In the genomic region with DNA sequence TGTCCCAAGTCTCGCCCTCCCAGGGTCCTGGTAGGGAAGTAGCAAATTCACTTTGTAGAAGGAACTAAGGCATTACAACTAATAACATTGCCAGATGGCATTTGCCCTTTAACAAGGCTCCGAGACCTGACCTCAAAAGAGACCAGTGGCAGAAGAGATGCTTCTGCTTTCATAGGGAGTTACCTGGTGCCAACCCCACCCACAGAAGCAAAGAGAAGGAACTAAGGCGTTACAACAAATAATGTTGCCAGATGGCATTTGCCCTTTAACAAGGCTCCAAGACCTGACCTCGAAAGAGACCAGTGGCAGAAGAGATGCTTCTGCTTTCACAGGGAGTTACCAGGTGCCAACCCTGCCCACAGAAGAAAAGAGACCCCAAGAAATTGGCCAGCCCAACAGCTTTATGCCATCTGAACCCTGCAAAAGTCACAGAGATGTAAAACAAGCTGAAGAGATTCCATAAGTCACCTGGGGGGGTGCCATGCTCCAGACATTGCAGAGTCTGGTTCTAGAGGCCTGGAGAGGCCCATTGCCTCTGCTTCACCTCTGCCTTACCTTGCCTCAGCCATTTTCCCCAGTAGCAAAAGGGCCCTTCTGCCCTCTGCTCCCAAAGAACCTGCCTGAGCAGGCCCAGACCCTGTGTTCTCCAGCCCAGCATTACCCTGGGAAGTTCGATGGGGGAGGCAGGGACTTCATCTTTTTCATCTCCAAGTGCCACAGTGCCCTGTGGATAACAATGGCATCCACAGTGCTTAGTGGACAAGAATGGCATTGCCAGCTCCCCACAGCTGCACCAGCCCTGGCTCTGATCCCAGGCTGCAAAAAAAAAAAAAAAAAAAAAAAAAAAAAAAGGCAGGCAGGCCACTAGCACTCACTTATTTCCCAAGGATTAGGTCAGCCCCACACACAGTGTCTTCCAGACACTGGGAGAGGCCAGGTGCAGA, we compare ENCODE assay signal across 14 cellular contexts.
DNase-seq lines count a peak whose midpoint lies in the region; ATAC-seq and TF ChIP-seq lines count a peak whose summit lies in the region.
"Had no signal": no experiment of that assay in that cellular context is flagged by ENCODE, and none has a peak within 500 bp of the region (broad histone marks: within the 10 kb centered on the region; RNA-seq: fewer than 3 reads in every experiment).

No MANE protein-coding gene starts in this region.

- H3K79me2 ChIP-seq in mammary epithelial cell (ENCODE audit: insufficient read depth, low read length): no peaks in the 10 kb centered on the region

- no peaks in the 10 kb centered on the region for H3K36me3 ChIP-seq in mammary epithelial cell (ENCODE audit: insufficient read depth, low read length)

- H3K27me3 ChIP-seq in mammary epithelial cell (ENCODE audit: insufficient read depth, low read length): no peaks in the 10 kb centered on the region

- H3K4me1 ChIP-seq in mammary epithelial cell (ENCODE audit: insufficient read depth, low read length): no peaks in the 10 kb centered on the region

- ATAC-seq in GM19023 (IDR thresholded peaks at IDR 0.05; ENCODE audit: unreplicated experiment): no peak
- ATAC-seq in HG02763 (IDR thresholded peaks at IDR 0.05; ENCODE audit: unreplicated experiment): no peak
- ATAC-seq: stimulated activated naive CD8-positive, alpha-beta T cell treated with anti-CD3 and anti-CD28 coated beads, Interleukin-15, amount 100 ng/mL, for 72 hours had no signal

- no peak overlapping the region for H3K4me2 ChIP-seq in mammary epithelial cell (ENCODE audit: insufficient read depth, low read depth, low read length)

- CTCF ChIA-PET in mammary epithelial cell (lab: Charles Lee; ENCODE audit: low non-redundant PET): no interaction called here

- H3K9me3 ChIP-seq in mammary epithelial cell (replicated peaks; ENCODE audit: insufficient read depth, low read length): no peaks in the 10 kb centered on the region

- no peak overlapping the region for H3K27ac ChIP-seq in mammary epithelial cell (ENCODE audit: insufficient read depth, low read depth, low read length)

- 40% methylated on average over 4 of the region's 5 CpGs for WGBS in mammary epithelial cell (ENCODE audit: low coverage, missing lambda C conversion rate)

- intact Hi-C loops in mammary epithelial cell (cut with micrococcal nuclease): no loop called here

- H2AFZ ChIP-seq in mammary epithelial cell (ENCODE audit: low read depth, low read length): no peak overlapping the region

- in situ Hi-C loops in mammary epithelial cell (cut with MboI; ENCODE audit: low sequenced_read_pairs in 2 of 2): no loop called here

- H4K20me1 ChIP-seq in mammary epithelial cell (ENCODE audit: insufficient read depth, low read length): no peaks in the 10 kb centered on the region

- H3K4me3 ChIP-seq in AG09309 (ENCODE audit: control insufficient read depth, low read depth, low read length) (no peak overlapping the region), LNCaP clone FGC (ENCODE audit: low read depth, low read length) (no peak overlapping the region), mammary epithelial cell (replicated peaks in 1 of 3; ENCODE audit: insufficient read depth in 1 of 3, low read depth in 2 of 3, low read length in 3 of 3) (no peak overlapping the region)

- H3K9ac ChIP-seq in mammary epithelial cell (ENCODE audit: insufficient read depth, low read length): no peak overlapping the region

- DNase-seq in AG09309 (ENCODE audit: low read depth) (no peak), LNCaP clone FGC (ENCODE audit: low read depth) (no peak), mammary epithelial cell (peak; percentile 7), midbrain (lab: John Stamatoyannopoulos, UW) (peak; percentile 72), EL (no peak), SHP77 treated with DMSO at 0.1 percent for 48 hours (lab: John Stamatoyannopoulos, UW) (no peak)
- DNase-seq: activated naive CD8-positive, alpha-beta T cell treated with anti-CD3 and anti-CD28 coated beads for 36 hours; immature natural killer cell; nephron progenitor cell; stimulated activated CD4-positive, alpha-beta T cell treated with anti-CD3 and anti-CD28 coated beads, Interleukin-1b, Interleukin-23, amount 100 ng/mL, for 48 hours; stimulated activated naive CD8-positive, alpha-beta T cell treated with anti-CD3 and anti-CD28 coated beads, Interleukin-15, amount 100 ng/mL, for 72 hours; T-helper 1 cell had no signal

- dilution Hi-C loops in mammary epithelial cell (cut with HindIII; ENCODE audit: low sequenced_read_pairs): no loop called here

- TF ChIP-seq CTCF in AG09309 (IDR thresholded peaks at IDR 0.05; ENCODE audit: control insufficient read depth, insufficient read depth, low read depth, low read length, missing control alignments) (peak; percentile 9), LNCaP clone FGC (IDR thresholded peaks at IDR 0.05; ENCODE audit: control insufficient read depth, extremely low read depth, insufficient read depth) (0 out of 2 replicates have a peak, but pooled peaks have one; percentile 10), mammary epithelial cell (conservative IDR thresholded peaks at IDR 0.05 in 1 of 2, IDR thresholded peaks at IDR 0.05 in 1 of 2; ENCODE audit: extremely low read depth in 1 of 2, insufficient read depth in 1 of 2, low read depth in 1 of 2, low read length in 2 of 2) (peak; percentile 1)

- no TSS peak for BruUV-seq in mammary epithelial cell (replicated peaks; lab: Mats Ljungman, UMichigan)

Comparison
In these comparisons a context has a peak if more than half of its experiments do, and no peak if none do; other contexts are left out.
1. DNase-seq: peak in mammary epithelial cell (single experiment) and midbrain (single experiment); none in AG09309 (single experiment), LNCaP clone FGC (single experiment), EL (single experiment) and SHP77 treated with DMSO at 0.1 percent for 48 hours (single experiment).
2. Peak in every context shown above with its lines, with median percentiles within 50 percentile points of each other: CTCF ChIP-seq.